Comparison of ENCODE assay signal across 8 cellular contexts in the genomic region with DNA sequence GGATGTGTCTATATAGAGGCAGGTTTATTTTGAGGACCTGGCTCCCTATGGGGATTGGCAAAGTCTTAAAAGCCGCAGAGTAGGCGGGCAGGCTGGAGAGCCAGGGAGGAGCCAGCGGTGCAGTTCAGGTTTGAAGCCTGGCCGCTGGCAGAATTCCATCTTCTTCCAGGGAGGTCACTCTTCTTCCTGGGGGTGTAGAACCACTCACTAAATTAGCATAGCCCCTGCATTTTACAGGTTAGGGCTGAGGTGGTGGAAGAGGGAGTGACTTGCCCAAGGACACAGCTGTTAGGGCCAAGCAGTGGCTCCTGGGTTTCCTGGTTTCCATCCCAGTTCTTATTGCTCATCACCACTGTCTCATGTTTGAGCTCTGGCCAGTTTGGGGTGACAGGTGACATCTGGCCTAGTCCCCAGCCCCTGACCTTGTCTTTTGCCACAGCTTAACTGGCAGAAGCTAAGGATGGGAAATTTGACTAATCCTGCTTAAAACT. TPM values are rescaled to one million over a fixed set of nuclear protein-coding genes. Genes with fewer than 3 reads are reported as not detected.
DNase-seq lines count a peak whose midpoint lies in the region; ATAC-seq, FAIRE-seq and TF ChIP-seq lines count a peak whose summit lies in the region.

No MANE protein-coding gene starts in this region.

- WGBS in IMR-90 (ENCODE audit: extremely low coverage in 2 of 2, insufficient read length in 1 of 2), 2 experiments, result no CpG with 5 or more reads among the region's 4 CpGs
- WGBS in transverse colon (ENCODE audit: low coverage in 1 of 2), 2 donors, result 10 to 11% methylated on average over 2 to 4 of the region's 4 CpGs

- H3K56ac ChIP-seq in IMR-90 (ENCODE audit: extremely low read depth, insufficient read depth, low read length), result no peak overlapping the region

- H2BK15ac ChIP-seq in IMR-90 (ENCODE audit: low read depth, low read length), result 0 out of 3 replicates have a peak overlapping the region, but pooled peaks have one; percentile 1

- H4K20me1 ChIP-seq in IMR-90 (ENCODE audit: insufficient read depth, low read length), result peaks cover 10% of the 10 kb centered on the region; the same call in 1 of the 2 replicates

- H4K91ac ChIP-seq in IMR-90 (ENCODE audit: insufficient read depth, low read depth, low read length), result no peak overlapping the region

- peaks cover 10 to 26% of the 10 kb centered on the region in 2 experiments for H3K79me1 ChIP-seq in IMR-90 (ENCODE audit: low read depth in 1 of 2, low read length in 2 of 2)

- intact Hi-C loops in IMR-90 (cut with micrococcal nuclease), result loop anchor here (5.0 kb wide), 2 partner anchors 417 to 717 kb away; no protein-coding TSS in a partner anchor
- intact Hi-C loops in transverse colon (cut with DNase I; ENCODE audit: low total_unique reads), result no loop called here

- H3K18ac ChIP-seq in IMR-90 (ENCODE audit: low read depth, low read length), result no peak overlapping the region

- H3K23ac ChIP-seq in IMR-90 (ENCODE audit: low read depth, low read length), result no peak overlapping the region

- H2AK5ac ChIP-seq in IMR-90 (ENCODE audit: low read depth, low read length), result no peak overlapping the region

- TF ChIP-seq POLR2A in IMR-90 (IDR thresholded peaks at IDR 0.05; ENCODE audit: low read depth, low read length), result no peak
- no peak for TF ChIP-seq POLR2A in transverse colon (IDR thresholded peaks at IDR 0.05)

- peaks cover 5% of the 10 kb centered on the region for H3K36me3 ChIP-seq in CD8-positive, alpha-beta memory T cell (ENCODE audit: insufficient read depth, low read length)
- H3K36me3 ChIP-seq in IMR-90 (ENCODE audit: control insufficient read depth, insufficient read depth, low read length) (peaks cover 15% of the 10 kb centered on the region), duodenal mucosa (ENCODE audit: control insufficient read depth in 1 of 2, insufficient read depth in 2 of 2, low read length in 2 of 2) (peaks cover 10 to 20% of the 10 kb centered on the region in 2 donors), transverse colon (peaks cover 0 to 10% (median 3%) of the 10 kb centered on the region in 4 donors)

- H3K9ac ChIP-seq in IMR-90 (ENCODE audit: low read depth, low read length) (no peak overlapping the region), duodenal mucosa (ENCODE audit: low read depth in 1 of 2, low read length in 2 of 2) (peak overlapping the region; percentile 50 to 76)

- no peak for FAIRE-seq in D721Med (lab: Jason Lieb, UNC)

- in situ Hi-C loops in IMR-90 (cut with MboI; ENCODE audit: low sequenced_read_pairs) (loop anchor here (5.0 to 25.0 kb wide), 3 partner anchors 62 to 422 kb away; no protein-coding TSS in a partner anchor), transverse colon (cut with MboI; ENCODE audit: low pct_ligation_motif_present in 1 of 4, low pct_unique_long_range_greater_than_20kb in 1 of 4, low sequenced_read_pairs in 3 of 4) (loop anchor here (5.0 to 10.0 kb wide), 5 partner anchors 52 to 117 kb away; no protein-coding TSS in a partner anchor)

- H3K27me3 ChIP-seq in CD8-positive, alpha-beta memory T cell (ENCODE audit: insufficient read depth, low read length, poor library complexity, severe bottlenecking), result no peaks in the 10 kb centered on the region
- H3K27me3 ChIP-seq in IMR-90 (ENCODE audit: control insufficient read depth, insufficient read depth, low read length) (0 out of 2 replicates have a peak, but pooled peaks cover 4% of the 10 kb centered on the region), duodenal mucosa (ENCODE audit: control insufficient read depth in 1 of 2, insufficient read depth in 2 of 2, low read length in 2 of 2) (no peaks in the 10 kb centered on the region), transverse colon (no peaks in the 10 kb centered on the region)

- no peaks in the 10 kb centered on the region for H3K9me3 ChIP-seq in CD8-positive, alpha-beta memory T cell (ENCODE audit: low read length)
- H3K9me3 ChIP-seq in IMR-90 (ENCODE audit: control insufficient read depth, insufficient read depth, low read length), result no peaks in the 10 kb centered on the region
- no peaks in the 10 kb centered on the region for H3K9me3 ChIP-seq in duodenal mucosa (ENCODE audit: control insufficient read depth in 1 of 2, low read length in 2 of 2)
- no peaks in the 10 kb centered on the region for H3K9me3 ChIP-seq in transverse colon

- no TSS peak for BruUV-seq in IMR-90 (replicated peaks; lab: Mats Ljungman, UMichigan)

- H2BK120ac ChIP-seq in IMR-90 (ENCODE audit: low read depth, low read length), result no peak overlapping the region

- no peak overlapping the region for H3K4ac ChIP-seq in IMR-90 (ENCODE audit: low read depth, low read length)

- H3K36me3 Mint-ChIP-seq in CD8-positive, alpha-beta memory T cell, result peaks cover 0 to 36% (median 7%) of the 10 kb centered on the region in 3 donors
- peaks cover 4% of the 10 kb centered on the region for H3K36me3 Mint-ChIP-seq in memory B cell

- POLR2A ChIA-PET in CD8-positive, alpha-beta memory T cell (lab: Charles Lee), result interaction anchor here (0.6 to 1.8 kb wide), 4 partner anchors 9 to 152 kb away, joined by 3 to 9 read pairs (median 5); a partner anchor contains a TSS
- POLR2A ChIA-PET in IMR-90 (lab: Charles Lee; ENCODE audit: unreplicated experiment), result no interaction called here

- dilution Hi-C loops in IMR-90 (cut with HindIII; ENCODE audit: low sequenced_read_pairs, unreplicated experiment), result no loop called here

- TF ChIP-seq EP300 in transverse colon (IDR thresholded peaks at IDR 0.05; ENCODE audit: low read depth), result no peak

- peak overlapping the region; percentile 83 for H3K4me3 ChIP-seq in CD8-positive, alpha-beta memory T cell (ENCODE audit: low read length)
- H3K4me3 ChIP-seq in IMR-90 (ENCODE audit: insufficient read depth, low read depth, low read length) (peak overlapping the region; percentile 84), duodenal mucosa (ENCODE audit: low read depth in 1 of 2, low read length in 2 of 2) (peak overlapping the region; percentile 79 to 86), transverse colon (peak overlapping the region; percentile 68 to 99 (median 78))

- DNase-seq in CD8-positive, alpha-beta memory T cell, result peak in 2 of 5 donors; percentile 10 to 49
- DNase-seq in IMR-90 (peak; percentile 25), T-helper 1 cell (peak in 3 of 5 donors; percentile 12 to 22 (median 15)), memory B cell (ENCODE audit: low spot score in 2 of 2) (no peak), transverse colon (peak; percentile 59), D721Med (ENCODE audit: insufficient read length, low spot score) (no peak)

- no peak overlapping the region for H3K14ac ChIP-seq in IMR-90 (replicated peaks; ENCODE audit: low read depth, low read length)

- TF ChIP-seq CTCF in IMR-90 (conservative IDR thresholded peaks at IDR 0.05; ENCODE audit: low read depth, low read length), result no peak
- no peak for TF ChIP-seq CTCF in transverse colon (IDR thresholded peaks at IDR 0.05)
- no peak for TF ChIP-seq CTCF in D721Med (IDR thresholded peaks at IDR 0.05; ENCODE audit: insufficient read depth, missing control alignments)

- peak overlapping the region; percentile 26 for H2AFZ ChIP-seq in IMR-90 (replicated peaks; ENCODE audit: low read length, poor library complexity)

- H3K27me3 Mint-ChIP-seq in CD8-positive, alpha-beta memory T cell, result no peaks in the 10 kb centered on the region
- H3K27me3 Mint-ChIP-seq in memory B cell, result no peaks in the 10 kb centered on the region

- H3K4me1 Mint-ChIP-seq in CD8-positive, alpha-beta memory T cell, result peaks cover 11 to 23% (median 17%) of the 10 kb centered on the region in 3 donors
- peaks cover 7% of the 10 kb centered on the region for H3K4me1 Mint-ChIP-seq in memory B cell

- H3K4me2 ChIP-seq in IMR-90 (ENCODE audit: low read depth, low read length), result peak overlapping the region; percentile 97

- CTCF ChIA-PET in CD8-positive, alpha-beta memory T cell (lab: Charles Lee), result interaction anchor here (1.0 to 3.3 kb wide), 5 partner anchors 9 to 126 kb away, joined by 3 to 12 read pairs (median 3); a partner anchor contains a TSS
- CTCF ChIA-PET in IMR-90 (lab: Yijun Ruan, JAX), result interaction anchor here (1.1 to 2.1 kb wide), 3 partner anchors 16 to 60 kb away, joined by 3 to 25 read pairs (median 4); no protein-coding TSS in a partner anchor

- H3K9me3 Mint-ChIP-seq in CD8-positive, alpha-beta memory T cell, result no peaks in the 10 kb centered on the region
- no peaks in the 10 kb centered on the region for H3K9me3 Mint-ChIP-seq in memory B cell

- H3K4me3 Mint-ChIP-seq in CD8-positive, alpha-beta memory T cell, result peak overlapping the region; percentile 88 to 96 (median 92)
- H3K4me3 Mint-ChIP-seq in memory B cell, result peak overlapping the region; percentile 89

- H3K9me1 ChIP-seq in IMR-90 (ENCODE audit: insufficient read depth, low read length), result peaks cover 14% of the 10 kb centered on the region

- H3K27ac ChIP-seq in CD8-positive, alpha-beta memory T cell (ENCODE audit: low read depth, low read length), result peak overlapping the region; percentile 71
- H3K27ac ChIP-seq in IMR-90 (ENCODE audit: insufficient read depth, low read length) (no peak overlapping the region), duodenal mucosa (ENCODE audit: low read depth, low read length) (no peak overlapping the region), transverse colon (peak overlapping the region; percentile 94 to 99 (median 96))

- no peak overlapping the region for H4K5ac ChIP-seq in IMR-90 (ENCODE audit: low read depth, low read length)

- TF ChIP-seq RAD21 in IMR-90 (IDR thresholded peaks at IDR 0.05; ENCODE audit: low read length), result no peak

- peak overlapping the region in 7 of 8 donors; percentile 72 to 93 (median 87) for H3K27ac Mint-ChIP-seq in CD8-positive, alpha-beta memory T cell
- H3K27ac Mint-ChIP-seq in memory B cell, result no peak overlapping the region

- H3K4me1 ChIP-seq in CD8-positive, alpha-beta memory T cell (ENCODE audit: insufficient read depth, low read length), result peaks cover 10% of the 10 kb centered on the region
- H3K4me1 ChIP-seq in IMR-90 (ENCODE audit: control insufficient read depth, insufficient read depth, low read length) (no peaks in the 10 kb centered on the region), duodenal mucosa (ENCODE audit: control insufficient read depth in 1 of 2, insufficient read depth in 2 of 2, low read length in 2 of 2) (peaks cover 16 to 18% of the 10 kb centered on the region in 2 donors), transverse colon (peaks cover 0 to 23% (median 14%) of the 10 kb centered on the region in 4 donors)

- ATAC-seq in IMR-90 (ENCODE audit: low read depth) (peak; percentile 10; the same call in 1 of the 2 replicates), memory B cell (ENCODE audit: low read depth) (no peak), GM18519 (IDR thresholded peaks at IDR 0.05; ENCODE audit: low FRiP score, unreplicated experiment) (no peak)

- H2BK20ac ChIP-seq in IMR-90 (ENCODE audit: low read depth, low read length), result no peak overlapping the region

- H4K8ac ChIP-seq in IMR-90 (ENCODE audit: low read depth in 2 of 2, low read length in 2 of 2), result no peak overlapping the region

- no peak overlapping the region for H2AK9ac ChIP-seq in IMR-90 (replicated peaks; ENCODE audit: low read depth, low read length, poor library complexity)

- H2BK5ac ChIP-seq in IMR-90 (ENCODE audit: low read depth, low read length, poor library complexity, severe bottlenecking), result no peak overlapping the region

RNA-seq across cellular contexts. Expression of a gene that starts 1.4 kb away (rescaled TPM):
- 1 to 10 TPM; 7.9 to 9.2 TPM for total RNA-seq in CD8-positive, alpha-beta memory T cell
- polyA plus RNA-seq in CD8-positive, alpha-beta memory T cell, result 31.1 TPM
- 52.9 and 55.3 TPM in 2 replicates for total RNA-seq in IMR-90 (2012; rRNA removed)
- 55.2 and 57.8 TPM in 2 replicates for polyA plus RNA-seq in IMR-90 (2012; rRNA removed)
- polyA plus RNA-seq in IMR-90 (2012; cell fraction: cytosol; rRNA removed), result 44.7 and 69.0 TPM in 2 replicates
- polyA plus RNA-seq in IMR-90 (2012; cell fraction: nucleus; rRNA removed; ENCODE audit: low replicate concordance), result 39.0 and 41.1 TPM in 2 replicates
- total RNA-seq in transverse colon, result 100 to 1,000 TPM; 122 to 235 (median 192) TPM

RNA-seq across cellular contexts. Expression of a gene that starts 26.5 kb away (rescaled TPM):
- 100 to 1,000 TPM; 191 to 201 TPM for total RNA-seq in CD8-positive, alpha-beta memory T cell
- 280 TPM for polyA plus RNA-seq in CD8-positive, alpha-beta memory T cell
- total RNA-seq in IMR-90 (2012; rRNA removed), result 155 and 179 TPM in 2 replicates
- polyA plus RNA-seq in IMR-90 (2012; rRNA removed), result 414 and 477 TPM in 2 replicates
- 234 and 424 TPM in 2 replicates for polyA plus RNA-seq in IMR-90 (2012; cell fraction: cytosol; rRNA removed)
- polyA plus RNA-seq in IMR-90 (2012; cell fraction: nucleus; rRNA removed; ENCODE audit: low replicate concordance), result 92.6 and 119 TPM in 2 replicates
- total RNA-seq in transverse colon, result 100 to 1,000 TPM in 3 of 4 donors, 10 to 100 TPM in 1; 70.3 to 157 (median 105) TPM

RNA-seq across cellular contexts. Expression of a gene that starts 45.7 kb away (rescaled TPM):
- not detected for total RNA-seq in CD8-positive, alpha-beta memory T cell
- not detected for polyA plus RNA-seq in CD8-positive, alpha-beta memory T cell
- total RNA-seq in IMR-90 (2012; rRNA removed) (0.90 and 1.4 TPM in 2 replicates), transverse colon (10 to 100 TPM in 3 of 4 donors, not detected in 1; 39.7 to 50.5 (median 43.1) TPM)
- 9.4 and 10.7 TPM in 2 replicates for polyA plus RNA-seq in IMR-90 (2012; rRNA removed)
- 12.4 and 12.6 TPM in 2 replicates for polyA plus RNA-seq in IMR-90 (2012; cell fraction: cytosol; rRNA removed)
- 2.0 and 2.5 TPM in 2 replicates for polyA plus RNA-seq in IMR-90 (2012; cell fraction: nucleus; rRNA removed; ENCODE audit: low replicate concordance)

Comparison
In these comparisons a context has a peak if more than half of its experiments do, and no peak if none do; other contexts are left out.
1. DNase-seq: peak in IMR-90 (single experiment), T-helper 1 cell (3 of 5) and transverse colon (single experiment); none in memory B cell (0 of 2) and D721Med (single experiment).
2. H3K27ac ChIP-seq: peak in CD8-positive, alpha-beta memory T cell (single experiment) and transverse colon (4 of 4); none in IMR-90 (single experiment) and duodenal mucosa (single experiment).
3. Peak in every context shown above with its lines, with median percentiles within 50 percentile points of each other: H3K4me3 ChIP-seq.